ENCODE assay signal across 12 cellular contexts in genomic region chr18:46408334-46408987, GRCh38.
DNase-seq lines count a peak whose midpoint lies in the region; ATAC-seq, FAIRE-seq and TF ChIP-seq lines count a peak whose summit lies in the region.
"Had no signal": no experiment of that assay in that cellular context is flagged by ENCODE, and none has a peak within 500 bp of the region (broad histone marks: within the 10 kb centered on the region; RNA-seq: fewer than 3 reads in every experiment).

No MANE protein-coding gene starts in this region.

- TF ChIP-seq CTCF in D721Med (IDR thresholded peaks at IDR 0.05; ENCODE audit: insufficient read depth, missing control alignments) (peak; percentile 1), HFFc6 (IDR thresholded peaks at IDR 0.05) (peak; percentile 39), WERI-Rb-1 (IDR thresholded peaks at IDR 0.05; ENCODE audit: low read depth, low read length) (peak; percentile 63)

- H3K36me3 ChIP-seq in WERI-Rb-1 (no peaks in the 10 kb centered on the region), MG63 (no peaks in the 10 kb centered on the region)

- H3K4me3 ChIP-seq in WERI-Rb-1 (ENCODE audit: low read depth, low read length) (no peak overlapping the region), MG63 (no peak overlapping the region)

- H3K9me3 ChIP-seq in WERI-Rb-1 (ENCODE audit: severe bottlenecking) (no peaks in the 10 kb centered on the region), MG63 (no peaks in the 10 kb centered on the region)

- H3K27ac Mint-ChIP-seq in HFFc6, result no peak overlapping the region
- H3K27ac Mint-ChIP-seq: activated T-cell treated with anti-CD3 and anti-CD28 coated beads, Interleukin-2, amount 50 U/mL, for 24 hours; T-helper 2 cell treated with Interferon-gamma antibody and Interleukin-4, amounts not matched to agents 5 μg/mL and 100 μg/mL, for 36 hours had no signal

- no peaks in the 10 kb centered on the region for H3K9me3 Mint-ChIP-seq in HFFc6
- H3K9me3 Mint-ChIP-seq: activated T-cell treated with anti-CD3 and anti-CD28 coated beads, Interleukin-2, amount 50 U/mL, for 24 hours; T-helper 2 cell treated with Interferon-gamma antibody and Interleukin-4, amounts not matched to agents 5 μg/mL and 100 μg/mL, for 36 hours had no signal

- H3K27me3 ChIP-seq in WERI-Rb-1 (ENCODE audit: insufficient read depth, low read depth, severe bottlenecking) (no peaks in the 10 kb centered on the region), MG63 (no peaks in the 10 kb centered on the region)

- H3K36me3 Mint-ChIP-seq in HFFc6 (ENCODE audit: low read depth), result no peaks in the 10 kb centered on the region

- H3K4me1 Mint-ChIP-seq in HFFc6 (ENCODE audit: low read depth), result peaks cover 8% of the 10 kb centered on the region; the same call in 1 of the 2 replicates

- DNase-seq in D721Med (ENCODE audit: insufficient read length, low spot score), result no peak
- DNase-seq in HFFc6, result no peak
- DNase-seq in WERI-Rb-1, result peak; percentile 66
- DNase-seq in left lobe of liver (ENCODE audit: low spot score), result no peak
- no peak for DNase-seq in MG63
- DNase-seq in NK-92 treated with Interleukin-12 subunit alpha and Interleukin-12 subunit beta, amount 100 ng/mL, for 24 hours (lab: John Stamatoyannopoulos, UW), result no peak
- DNase-seq: activated T-cell treated with anti-CD3 and anti-CD28 coated beads, Interleukin-2, amount 50 U/mL, for 24 hours; DMS153; stimulated activated naive CD4-positive, alpha-beta T cell had no signal

- H3K27me3 Mint-ChIP-seq in HFFc6 (ENCODE audit: insufficient read depth), result peaks cover 26% of the 10 kb centered on the region

- peak; percentile 61 for FAIRE-seq in D721Med (lab: Jason Lieb, UNC)

- no peak overlapping the region for H3K4me3 Mint-ChIP-seq in HFFc6
- H3K4me3 Mint-ChIP-seq: activated T-cell treated with anti-CD3 and anti-CD28 coated beads, Interleukin-2, amount 50 U/mL, for 24 hours; T-helper 2 cell treated with Interferon-gamma antibody and Interleukin-4, amounts not matched to agents 5 μg/mL and 100 μg/mL, for 36 hours had no signal

- H3K27ac ChIP-seq in WERI-Rb-1, result no peak overlapping the region

- peak; percentile 15 for ATAC-seq in left lobe of liver
- ATAC-seq in GM21576 (IDR thresholded peaks at IDR 0.05; ENCODE audit: unreplicated experiment), result no peak
- no peak for ATAC-seq in HG02571 (IDR thresholded peaks at IDR 0.05; ENCODE audit: unreplicated experiment)

Comparison
In these comparisons a context has a peak if more than half of its experiments do, and no peak if none do; other contexts are left out.
1. CTCF ChIP-seq: peak in every context shown above with its lines; median percentile 63 in WERI-Rb-1; 39 in HFFc6; 1 in D721Med.